Comparison of ENCODE assay signal across 10 cellular contexts in genomic region chr7:17651926-17652385, GRCh38.
A peak's percentile ranks its signal among the peaks of the same experiment; 100 is the strongest.
DNase-seq lines count a peak whose midpoint lies in the region; TF ChIP-seq lines count a peak whose summit lies in the region.
"Had no signal": no experiment of that assay in that cellular context is flagged by ENCODE, and none has a peak within 500 bp of the region (broad histone marks: within the 10 kb centered on the region; RNA-seq: fewer than 3 reads in every experiment).

No MANE protein-coding gene starts in this region.

- no peaks in the 10 kb centered on the region for H3K36me3 ChIP-seq in SJSA1

- H3K27ac ChIP-seq in SJSA1: peak overlapping the region; percentile 74
- H3K27ac ChIP-seq: C4-2B had no signal

- H3K9me3 Mint-ChIP-seq in osteocyte (ENCODE audit: unreplicated experiment): peaks cover 2% of the 10 kb centered on the region
- H3K9me3 Mint-ChIP-seq: T-helper 1 cell treated with Interleukin-12 subunit alpha and Interleukin-12 subunit beta and Interleukin-4 antibody, amounts not matched to agents 30 μg/mL and 1 μg/mL, for 36 hours had no signal

- no peak overlapping the region for H3K4me3 Mint-ChIP-seq in osteocyte (ENCODE audit: unreplicated experiment)
- H3K4me3 Mint-ChIP-seq: T-helper 1 cell treated with Interleukin-12 subunit alpha and Interleukin-12 subunit beta and Interleukin-4 antibody, amounts not matched to agents 30 μg/mL and 1 μg/mL, for 36 hours had no signal

- H3K27me3 Mint-ChIP-seq in osteocyte (ENCODE audit: unreplicated experiment): no peaks in the 10 kb centered on the region

- no peaks in the 10 kb centered on the region for H3K36me3 Mint-ChIP-seq in osteocyte (ENCODE audit: unreplicated experiment)

- no peak overlapping the region for H3K4me3 ChIP-seq in SJSA1
- no peak overlapping the region for H3K4me3 ChIP-seq in fibroblast of the aortic adventitia (ENCODE audit: low read depth, low read length)

- H3K9me3 ChIP-seq in SJSA1 (replicated peaks): no peaks in the 10 kb centered on the region

- H3K27me3 ChIP-seq in SJSA1 (replicated peaks): no peaks in the 10 kb centered on the region

- peaks cover 76% of the 10 kb centered on the region for H3K4me1 Mint-ChIP-seq in osteocyte (ENCODE audit: unreplicated experiment)

- peaks cover 34% of the 10 kb centered on the region for H3K4me1 ChIP-seq in SJSA1 (replicated peaks)

- H3K27ac Mint-ChIP-seq in osteocyte (ENCODE audit: unreplicated experiment): peak overlapping the region; percentile 91
- H3K27ac Mint-ChIP-seq: T-helper 1 cell treated with Interleukin-12 subunit alpha and Interleukin-12 subunit beta and Interleukin-4 antibody, amounts not matched to agents 30 μg/mL and 1 μg/mL, for 36 hours had no signal

- TF ChIP-seq CTCF in fibroblast of the aortic adventitia (IDR thresholded peaks at IDR 0.05; ENCODE audit: insufficient read depth, low read length) (peak; percentile 67), osteocyte (IDR thresholded peaks at IDR 0.05) (peak; percentile 48)

- DNase-seq in AG08395 (ENCODE audit: low spot score): peak; percentile 63
- DNase-seq in SJSA1 (ENCODE audit: low read depth in 1 of 2, low spot score in 2 of 2): peak in 1 of 2 experiments; percentile 66
- peak; percentile 98 for DNase-seq in fibroblast of the aortic adventitia (ENCODE audit: low read depth)
- no peak for DNase-seq in osteocyte (ENCODE audit: extremely low spot score, unreplicated experiment)
- DNase-seq in NCI-H2081 (lab: John Stamatoyannopoulos, UW): no peak
- DNase-seq in NCI-H82 treated with DMSO at 0.1 percent for 48 hours (lab: John Stamatoyannopoulos, UW; ENCODE audit: unreplicated experiment): no peak
- DNase-seq in NCI-H2196 (lab: John Stamatoyannopoulos, UW; ENCODE audit: unreplicated experiment): no peak
- DNase-seq in HT-29 (ENCODE audit: low spot score): no peak

Comparison
In these comparisons a context has a peak if more than half of its experiments do, and no peak if none do; other contexts are left out.
1. DNase-seq: peak in AG08395 (single experiment) and fibroblast of the aortic adventitia (single experiment); none in osteocyte (single experiment), NCI-H2081 (0 of 2), NCI-H82 treated with DMSO at 0.1 percent for 48 hours (single experiment), NCI-H2196 (single experiment) and HT-29 (single experiment).